In the genomic region with DNA sequence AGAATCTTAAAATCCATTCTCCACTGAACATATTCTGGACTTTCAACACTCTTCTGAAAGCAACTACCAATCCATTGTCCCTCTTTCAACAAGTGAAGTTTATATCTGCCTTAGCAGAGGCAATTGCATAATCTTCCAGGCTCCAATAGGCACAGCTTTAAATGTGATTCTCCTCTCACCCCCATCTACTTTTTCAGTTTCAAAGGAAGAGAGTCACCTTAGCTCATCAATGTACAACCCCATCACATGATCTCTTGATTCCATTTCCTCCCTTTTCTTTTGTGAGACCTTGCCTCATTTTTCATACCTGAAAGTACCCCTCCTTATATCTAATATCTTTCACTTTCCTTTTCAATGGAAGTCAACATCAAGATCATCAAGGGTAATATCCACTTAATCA, we compare ENCODE assay signal across 21 cellular contexts.
"Had no signal": no experiment of that assay in that cellular context is flagged by ENCODE, and none has a peak within 500 bp of the region (broad histone marks: within the 10 kb centered on the region; RNA-seq: fewer than 3 reads in every experiment).

No MANE protein-coding gene starts in this region.

- DNase-seq: effector CD4-positive, alpha-beta T cell; endodermal cell; erythroblast; gastrocnemius medialis; islet precursor cell; mucosa of descending colon; natural killer cell; occipital lobe; psoas muscle; sigmoid colon; stimulated activated CD4-positive, alpha-beta T cell treated with anti-CD3 and anti-CD28 coated beads, Interleukin-2, amount 100 ng/mL, for 24 hours; stimulated activated CD4-positive, alpha-beta T cell treated with anti-CD3 and anti-CD28 coated beads, Interleukin-4, amount 100 ng/mL, for 4 hours; stimulated activated naive B cell treated with anti-CD40 and anti-IgM and Interleukin-4, amounts not matched to agents 10 μg/mL and 1 μg/mL and 100 μg/mL, for 72 hours; stomach; substantia nigra; transverse colon had no signal

- H3K4me1 ChIP-seq: gastrocnemius medialis, psoas muscle, sigmoid colon, stomach, transverse colon had no signal

- H3K27me3 Mint-ChIP-seq: stimulated activated naive B cell treated with anti-CD40 and anti-IgM and Interleukin-4, amounts not matched to agents 10 μg/mL and 1 μg/mL and 100 μg/mL, for 72 hours had no signal

- H3K4me3 Mint-ChIP-seq: endodermal cell; natural killer cell; neural crest cell; stimulated activated naive B cell treated with anti-CD40 and anti-IgM and Interleukin-4, amounts not matched to agents 10 μg/mL and 1 μg/mL and 100 μg/mL, for 72 hours had no signal

- H3K27me3 ChIP-seq: gastrocnemius medialis, sigmoid colon, stomach, transverse colon had no signal

- H3K27ac Mint-ChIP-seq: endodermal cell; natural killer cell; stimulated activated naive B cell treated with anti-CD40 and anti-IgM and Interleukin-4, amounts not matched to agents 10 μg/mL and 1 μg/mL and 100 μg/mL, for 72 hours had no signal

- H3K36me3 Mint-ChIP-seq: natural killer cell; stimulated activated naive B cell treated with anti-CD40 and anti-IgM and Interleukin-4, amounts not matched to agents 10 μg/mL and 1 μg/mL and 100 μg/mL, for 72 hours had no signal

- H3K9me3 ChIP-seq: gastrocnemius medialis, mucosa of descending colon, psoas muscle, sigmoid colon, stomach, thoracic aorta, transverse colon had no signal

- H3K9me3 Mint-ChIP-seq: endodermal cell; neural crest cell; stimulated activated naive B cell treated with anti-CD40 and anti-IgM and Interleukin-4, amounts not matched to agents 10 μg/mL and 1 μg/mL and 100 μg/mL, for 72 hours had no signal

- ATAC-seq: gastrocnemius medialis; left lobe of liver; mucosa of descending colon; natural killer cell; psoas muscle; stimulated activated naive B cell treated with anti-CD40 and anti-IgM and Interleukin-4, amounts not matched to agents 10 μg/mL and 1 μg/mL and 100 μg/mL, for 72 hours had no signal

- H3K4me3 ChIP-seq: coronary artery, gastrocnemius medialis, mucosa of descending colon, psoas muscle, sigmoid colon, skin epidermis, stomach, thoracic aorta, transverse colon had no signal

- H3K36me3 ChIP-seq: gastrocnemius medialis, sigmoid colon, stomach, thoracic aorta, transverse colon had no signal

- H3K27ac ChIP-seq: coronary artery, gastrocnemius medialis, psoas muscle, sigmoid colon, skin epidermis, stomach, thoracic aorta, transverse colon had no signal

- H3K4me1 Mint-ChIP-seq: natural killer cell; stimulated activated naive B cell treated with anti-CD40 and anti-IgM and Interleukin-4, amounts not matched to agents 10 μg/mL and 1 μg/mL and 100 μg/mL, for 72 hours had no signal
